In the genomic region with DNA sequence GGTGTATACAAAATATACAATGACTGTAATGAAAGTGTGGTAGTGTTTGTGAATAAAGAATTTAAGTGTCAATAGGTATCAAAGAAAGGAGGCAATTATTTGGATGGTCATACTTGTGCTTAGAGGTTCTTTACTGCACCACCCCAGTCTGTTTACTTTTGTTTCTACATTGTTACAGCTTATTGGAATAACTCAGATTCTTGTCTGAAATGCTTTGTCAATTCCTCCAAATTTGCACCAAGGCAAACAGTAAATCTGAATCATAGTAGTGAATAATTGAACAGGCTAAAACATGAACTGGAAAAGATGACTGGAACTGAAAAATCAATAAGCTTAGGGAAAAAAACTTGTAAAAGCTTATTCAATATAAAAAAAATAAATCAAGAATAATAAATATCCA, we compare ENCODE assay signal across 18 cellular contexts.
DNase-seq lines count a peak whose midpoint lies in the region; ATAC-seq, FAIRE-seq and TF ChIP-seq lines count a peak whose summit lies in the region.
"Had no signal": no experiment of that assay in that cellular context is flagged by ENCODE, and none has a peak within 500 bp of the region (broad histone marks: within the 10 kb centered on the region; RNA-seq: fewer than 3 reads in every experiment).

No MANE protein-coding gene starts in this region.

- POLR2A ChIA-PET in A549 (lab: Yijun Ruan, JAX), result no interaction called here
- POLR2A ChIA-PET in PC-3 (lab: Charles Lee; ENCODE audit: unreplicated experiment), result no interaction called here

- H3K4me1 Mint-ChIP-seq in progenitor cell of endocrine pancreas (ENCODE audit: low read depth), result peaks cover 6% of the 10 kb centered on the region

- no peaks in the 10 kb centered on the region for H3K36me3 Mint-ChIP-seq in progenitor cell of endocrine pancreas (ENCODE audit: insufficient read depth)

- H3K9ac ChIP-seq in PC-3 (ENCODE audit: low read length), result no peak overlapping the region

- TF ChIP-seq CTCF in A549 (IDR thresholded peaks at IDR 0.05) (no peak), PC-3 (conservative IDR thresholded peaks at IDR 0.05; ENCODE audit: low read depth, low read length) (no peak), epithelial cell of esophagus (IDR thresholded peaks at IDR 0.05; ENCODE audit: insufficient read depth, low read depth, low read length, missing control alignments) (no peak), progenitor cell of endocrine pancreas (IDR thresholded peaks at IDR 0.05; ENCODE audit: unreplicated experiment) (no peak)

- H3K4me2 ChIP-seq in A549 (peak overlapping the region; percentile 61), PC-3 (ENCODE audit: low read length) (peak overlapping the region; percentile 13)

- H3K9me2 ChIP-seq in PC-3 (replicated peaks; ENCODE audit: low read length), result no peaks in the 10 kb centered on the region

- no peaks in the 10 kb centered on the region for H3K27me3 Mint-ChIP-seq in progenitor cell of endocrine pancreas
- H3K27me3 Mint-ChIP-seq: CD4-positive, alpha-beta T cell had no signal

- H3K4me1 ChIP-seq in A549 (peaks cover 40% of the 10 kb centered on the region), PC-3 (ENCODE audit: insufficient read depth, low read length) (peaks cover 34% of the 10 kb centered on the region)

- no peaks in the 10 kb centered on the region for H3K36me3 ChIP-seq in PC-3 (ENCODE audit: low read depth, low read length)

- H3K4me3 Mint-ChIP-seq in progenitor cell of endocrine pancreas (ENCODE audit: low read depth), result no peak overlapping the region
- H3K4me3 Mint-ChIP-seq: CD4-positive, alpha-beta T cell had no signal

- no peak for FAIRE-seq in A549 (lab: Jason Lieb, UNC)
- FAIRE-seq: GM12891, H1, K562 had no signal

- no TSS peak for BruUV-seq in PC-3 (replicated peaks; lab: Mats Ljungman, UMichigan)

- TF ChIP-seq EP300 in A549 (IDR thresholded peaks at IDR 0.05), result no peak

- H3K27me3 ChIP-seq in PC-3 (ENCODE audit: low read length), result no peaks in the 10 kb centered on the region

- ATAC-seq in A549 (peak in 1 of 2 experiments; percentile 68; a peak in 3 of 6 replicates), PC-3 (peak; percentile 54)
- ATAC-seq: K562 had no signal

- CTCF ChIA-PET in A549 (lab: Yijun Ruan, JAX), result interaction anchor here (0.6 kb wide), 1 partner anchor 304 kb away, joined by 3 read pairs; no protein-coding TSS in a partner anchor
- CTCF ChIA-PET in PC-3 (lab: Charles Lee), result interaction anchor here (0.5 to 0.6 kb wide), 2 partner anchors 229 to 281 kb away, joined by 3 to 8 read pairs; no protein-coding TSS in a partner anchor

- H3K79me2 ChIP-seq in PC-3 (ENCODE audit: low read length), result no peaks in the 10 kb centered on the region

- H3K4me3 ChIP-seq in A549 (no peak overlapping the region), PC-3 (ENCODE audit: low read length) (no peak overlapping the region), epithelial cell of esophagus (ENCODE audit: low read length) (no peak overlapping the region)
- H3K4me3 ChIP-seq: K562 had no signal

- no peak overlapping the region for H3K27ac Mint-ChIP-seq in progenitor cell of endocrine pancreas
- H3K27ac Mint-ChIP-seq: CD4-positive, alpha-beta T cell had no signal

- intact Hi-C loops in PC-3 (cut with micrococcal nuclease), result loop anchor here (5.0 kb wide), 1 partner anchor 60 kb away; no protein-coding TSS in a partner anchor

- TF ChIP-seq RAD21 in A549 (conservative IDR thresholded peaks at IDR 0.05 in 1 of 2, IDR thresholded peaks at IDR 0.05 in 1 of 2), result no peak

- no peak for TF ChIP-seq POLR2A in A549 (IDR thresholded peaks at IDR 0.05; ENCODE audit: low read length)

- H3F3A ChIP-seq in PC-3 (ENCODE audit: low read length, unreplicated experiment), result peaks cover 5% of the 10 kb centered on the region

- no peak overlapping the region for H2AFZ ChIP-seq in PC-3 (ENCODE audit: low read length)

- no peaks in the 10 kb centered on the region for H4K20me1 ChIP-seq in PC-3 (ENCODE audit: low read length)

- no peaks in the 10 kb centered on the region for H3K9me3 Mint-ChIP-seq in progenitor cell of endocrine pancreas (ENCODE audit: low read depth)
- H3K9me3 Mint-ChIP-seq: CD4-positive, alpha-beta T cell had no signal

- peak in 1 of 2 experiments; percentile 23 for DNase-seq in A549 (ENCODE audit: low read depth in 1 of 2, low spot score in 1 of 2)
- DNase-seq in PC-3, result peak; percentile 51
- peak; percentile 75 for DNase-seq in epithelial cell of esophagus (ENCODE audit: low read depth)
- peak; percentile 15 for DNase-seq in kidney tubule cell (ENCODE audit: low spot score)
- DNase-seq in NCI-H446 (lab: John Stamatoyannopoulos, UW), result no peak
- DNase-seq in activated naive CD4-positive, alpha-beta T cell (lab: John Stamatoyannopoulos, UW), result no peak
- no peak for DNase-seq in DMS53 (lab: John Stamatoyannopoulos, UW)
- no peak for DNase-seq in progenitor cell of endocrine pancreas (ENCODE audit: low spot score, unreplicated experiment)
- DNase-seq: CD4-positive, alpha-beta T cell; NCI-H1092 treated with DMSO at 0.1 percent for 48 hours; NCI-H1694; NCI-H2081 treated with DMSO at 0.1 percent for 48 hours; NCI-H774; OCI-M1; SIG-M5 had no signal

- H3K27ac ChIP-seq in A549 (peak overlapping the region; percentile 48 to 59; a peak in 3 of 6 replicates), PC-3 (ENCODE audit: low read length) (peak overlapping the region; percentile 83)

- H3K9me3 ChIP-seq in A549 (no peaks in the 10 kb centered on the region), PC-3 (ENCODE audit: low read length) (no peaks in the 10 kb centered on the region)

TF ChIP-seq in A549, 52 proteins besides CTCF, POLR2A, EP300 and RAD21:
- TF ChIP-seq, protein P1, sequence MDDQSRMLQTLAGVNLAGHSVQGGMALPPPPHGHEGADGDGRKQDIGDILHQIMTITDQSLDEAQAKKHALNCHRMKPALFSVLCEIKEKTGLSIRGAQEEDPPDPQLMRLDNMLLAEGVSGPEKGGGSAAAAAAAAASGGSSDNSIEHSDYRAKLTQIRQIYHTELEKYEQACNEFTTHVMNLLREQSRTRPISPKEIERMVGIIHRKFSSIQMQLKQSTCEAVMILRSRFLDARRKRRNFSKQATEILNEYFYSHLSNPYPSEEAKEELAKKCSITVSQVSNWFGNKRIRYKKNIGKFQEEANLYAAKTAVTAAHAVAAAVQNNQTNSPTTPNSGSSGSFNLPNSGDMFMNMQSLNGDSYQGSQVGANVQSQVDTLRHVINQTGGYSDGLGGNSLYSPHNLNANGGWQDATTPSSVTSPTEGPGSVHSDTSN (IDR thresholded peaks at IDR 0.05), result no peak
- TF ChIP-seq JUNB (IDR thresholded peaks at IDR 0.05) (no peak), NFE2L2 (conservative IDR thresholded peaks at IDR 0.05; ENCODE audit: low read length) (no peak), ZFP36 (IDR thresholded peaks at IDR 0.05; ENCODE audit: borderline replicate concordance, partially characterized antibody) (no peak), CEBPB (IDR thresholded peaks at IDR 0.05) (peak in 1 of 2 experiments; percentile 29; a peak in 1 of 4 replicates), JUN (IDR thresholded peaks at IDR 0.05) (no peak), GATA3 (IDR thresholded peaks at IDR 0.05; ENCODE audit: borderline replicate concordance) (peak; percentile 38; the same call in 1 of the 2 replicates), BCL3 (IDR thresholded peaks at IDR 0.05) (no peak), RFX5 (IDR thresholded peaks at IDR 0.05) (no peak), ZNF302 (CRISPR knock-in tag; IDR thresholded peaks at IDR 0.05) (no peak), SREBF2 (IDR thresholded peaks at IDR 0.05) (no peak), FOSL2 (IDR thresholded peaks at IDR 0.05) (no peak), FOSL2 (CRISPR knock-in tag; IDR thresholded peaks at IDR 0.05) (peak; percentile 60), HDAC2 (IDR thresholded peaks at IDR 0.05) (no peak), EHF (CRISPR knock-in tag; IDR thresholded peaks at IDR 0.05) (no peak), CBX2 (IDR thresholded peaks at IDR 0.05; ENCODE audit: borderline replicate concordance, low read depth) (no peak)
- TF ChIP-seq, protein P2, sequence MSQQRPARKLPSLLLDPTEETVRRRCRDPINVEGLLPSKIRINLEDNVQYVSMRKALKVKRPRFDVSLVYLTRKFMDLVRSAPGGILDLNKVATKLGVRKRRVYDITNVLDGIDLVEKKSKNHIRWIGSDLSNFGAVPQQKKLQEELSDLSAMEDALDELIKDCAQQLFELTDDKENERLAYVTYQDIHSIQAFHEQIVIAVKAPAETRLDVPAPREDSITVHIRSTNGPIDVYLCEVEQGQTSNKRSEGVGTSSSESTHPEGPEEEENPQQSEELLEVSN (IDR thresholded peaks at IDR 0.05; ENCODE audit: borderline replicate concordance, low read depth), result no peak
- TF ChIP-seq, protein P3, sequence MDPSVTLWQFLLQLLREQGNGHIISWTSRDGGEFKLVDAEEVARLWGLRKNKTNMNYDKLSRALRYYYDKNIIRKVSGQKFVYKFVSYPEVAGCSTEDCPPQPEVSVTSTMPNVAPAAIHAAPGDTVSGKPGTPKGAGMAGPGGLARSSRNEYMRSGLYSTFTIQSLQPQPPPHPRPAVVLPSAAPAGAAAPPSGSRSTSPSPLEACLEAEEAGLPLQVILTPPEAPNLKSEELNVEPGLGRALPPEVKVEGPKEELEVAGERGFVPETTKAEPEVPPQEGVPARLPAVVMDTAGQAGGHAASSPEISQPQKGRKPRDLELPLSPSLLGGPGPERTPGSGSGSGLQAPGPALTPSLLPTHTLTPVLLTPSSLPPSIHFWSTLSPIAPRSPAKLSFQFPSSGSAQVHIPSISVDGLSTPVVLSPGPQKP (IDR thresholded peaks at IDR 0.05; ENCODE audit: low read depth, low read length), result no peak
- TF ChIP-seq, protein P4, sequence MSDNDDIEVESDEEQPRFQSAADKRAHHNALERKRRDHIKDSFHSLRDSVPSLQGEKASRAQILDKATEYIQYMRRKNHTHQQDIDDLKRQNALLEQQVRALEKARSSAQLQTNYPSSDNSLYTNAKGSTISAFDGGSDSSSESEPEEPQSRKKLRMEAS (IDR thresholded peaks at IDR 0.05), result no peak

Comparison
In these comparisons a context has a peak if more than half of its experiments do, and no peak if none do; other contexts are left out.
1. DNase-seq: peak in PC-3 (single experiment), epithelial cell of esophagus (single experiment) and kidney tubule cell (single experiment); none in NCI-H446 (0 of 2), activated naive CD4-positive, alpha-beta T cell (0 of 4), DMS53 (single experiment) and progenitor cell of endocrine pancreas (single experiment).